In genomic region chr2:74390601-74391000, GRCh38 we compare ENCODE assay signal across 8 cellular contexts. TPM values are rescaled to one million over a fixed set of nuclear protein-coding genes. Genes with fewer than 3 reads are reported as not detected.
DNase-seq lines count a peak whose midpoint lies in the region; ATAC-seq and TF ChIP-seq lines count a peak whose summit lies in the region.

No MANE protein-coding gene starts in this region.

- H3K4me1 ChIP-seq in tibial artery, result peaks cover 8 to 55% (median 32%) of the 10 kb centered on the region in 4 donors

- H3K4me1 Mint-ChIP-seq in activated CD8-positive, alpha-beta memory T cell treated with anti-CD3 and anti-CD28 coated beads, Interleukin-2, amount 10 ng/mL, durations not matched to agents 7 days and 5 days, result peaks cover 6% of the 10 kb centered on the region
- peaks cover 9% of the 10 kb centered on the region for H3K4me1 Mint-ChIP-seq in activated naive CD8-positive, alpha-beta T cell treated with anti-CD3 and anti-CD28 coated beads for 36 hours

- H3K27ac Mint-ChIP-seq in activated CD8-positive, alpha-beta memory T cell treated with anti-CD3 and anti-CD28 coated beads, Interleukin-2, amount 10 ng/mL, durations not matched to agents 7 days and 5 days, result no peak overlapping the region
- peak overlapping the region; percentile 12 for H3K27ac Mint-ChIP-seq in activated naive CD8-positive, alpha-beta T cell treated with anti-CD3 and anti-CD28 coated beads for 36 hours

- H3K4me3 ChIP-seq in kidney epithelial cell (ENCODE audit: low read depth, low read length) (peak overlapping the region; percentile 93), tibial artery (peak overlapping the region; percentile 97 to 98)

- peak overlapping the region; percentile 96 for H3K27ac ChIP-seq in tibial artery

- no peaks in the 10 kb centered on the region for H3K9me3 Mint-ChIP-seq in activated CD8-positive, alpha-beta memory T cell treated with anti-CD3 and anti-CD28 coated beads, Interleukin-2, amount 10 ng/mL, durations not matched to agents 7 days and 5 days (ENCODE audit: low read depth)
- H3K9me3 Mint-ChIP-seq in activated naive CD8-positive, alpha-beta T cell treated with anti-CD3 and anti-CD28 coated beads for 36 hours, result no peaks in the 10 kb centered on the region

- no peak for TF ChIP-seq CTCF in kidney epithelial cell (IDR thresholded peaks at IDR 0.05; ENCODE audit: insufficient read depth, low read length, poor library complexity, severe bottlenecking)
- no peak for TF ChIP-seq CTCF in tibial artery (IDR thresholded peaks at IDR 0.05)

- peaks cover 1% of the 10 kb centered on the region for H3K36me3 Mint-ChIP-seq in activated CD8-positive, alpha-beta memory T cell treated with anti-CD3 and anti-CD28 coated beads, Interleukin-2, amount 10 ng/mL, durations not matched to agents 7 days and 5 days
- no peaks in the 10 kb centered on the region for H3K36me3 Mint-ChIP-seq in activated naive CD8-positive, alpha-beta T cell treated with anti-CD3 and anti-CD28 coated beads for 36 hours

- CTCF ChIA-PET in activated CD8-positive, alpha-beta memory T cell treated with anti-CD3 and anti-CD28 coated beads, Interleukin-2, amount 10 ng/mL, durations not matched to agents 7 days and 5 days (lab: Charles Lee), result interaction anchor here (0.6 to 5.2 kb wide), 22 partner anchors 9 to 567 kb away, joined by 3 to 32 read pairs (median 6); partner anchors contain the start of genes C2orf81, DCTN1, INO80B and MOB1A

- peak overlapping the region; percentile 61 for H3K4me3 Mint-ChIP-seq in activated CD8-positive, alpha-beta memory T cell treated with anti-CD3 and anti-CD28 coated beads, Interleukin-2, amount 10 ng/mL, durations not matched to agents 7 days and 5 days
- peak overlapping the region; percentile 89 for H3K4me3 Mint-ChIP-seq in activated naive CD8-positive, alpha-beta T cell treated with anti-CD3 and anti-CD28 coated beads for 36 hours

- H3K36me3 ChIP-seq in kidney epithelial cell (ENCODE audit: control insufficient read depth, insufficient read depth, low read length) (no peaks in the 10 kb centered on the region), tibial artery (no peaks in the 10 kb centered on the region)

- TF ChIP-seq POLR2A in erythroblast (IDR thresholded peaks at IDR 0.05; ENCODE audit: low read length), result no peak

- H3K9me3 ChIP-seq in tibial artery, result no peaks in the 10 kb centered on the region

- ATAC-seq in activated CD8-positive, alpha-beta memory T cell treated with anti-CD3 and anti-CD28 coated beads, Interleukin-2, amount 10 ng/mL, durations not matched to agents 7 days and 5 days, result no peak
- no peak for ATAC-seq in GM18520 (IDR thresholded peaks at IDR 0.05; ENCODE audit: unreplicated experiment)

- intact Hi-C loops in tibial artery (cut with DNase I; ENCODE audit: low total_unique reads), result no loop called here

- H3K27me3 ChIP-seq in kidney epithelial cell (ENCODE audit: control insufficient read depth, insufficient read depth, low read length), result no peaks in the 10 kb centered on the region
- H3K27me3 ChIP-seq in tibial artery, result no peaks in the 10 kb centered on the region

- H3K27me3 Mint-ChIP-seq in activated CD8-positive, alpha-beta memory T cell treated with anti-CD3 and anti-CD28 coated beads, Interleukin-2, amount 10 ng/mL, durations not matched to agents 7 days and 5 days, result peaks cover 8% of the 10 kb centered on the region
- H3K27me3 Mint-ChIP-seq in activated naive CD8-positive, alpha-beta T cell treated with anti-CD3 and anti-CD28 coated beads for 36 hours, result peaks cover 7% of the 10 kb centered on the region

- no peak for DNase-seq in activated CD8-positive, alpha-beta memory T cell treated with anti-CD3 and anti-CD28 coated beads, Interleukin-2, amount 10 ng/mL, durations not matched to agents 7 days and 5 days
- no peak for DNase-seq in activated CD8-positive, alpha-beta memory T cell treated with anti-CD3 and anti-CD28 coated beads, Interleukin-2, amount 50 U/mL, for 48 hours
- DNase-seq in activated naive CD8-positive, alpha-beta T cell treated with anti-CD3 and anti-CD28 coated beads for 36 hours, result no peak
- DNase-seq in kidney epithelial cell (ENCODE audit: low read depth), result no peak
- DNase-seq in tibial artery, result no peak
- no peak for DNase-seq in erythroblast (lab: John Stamatoyannopoulos, UW)
- DNase-seq in amygdala (lab: John Stamatoyannopoulos, UW), result no peak

RNA-seq across cellular contexts. Expression of gene DCTN1, which starts 10.5 kb away (rescaled TPM):
- total RNA-seq in activated CD8-positive, alpha-beta memory T cell treated with anti-CD3 and anti-CD28 coated beads, Interleukin-2, amount 10 ng/mL, durations not matched to agents 7 days and 5 days, result 100 to 1,000 TPM in 1 of 2 experiments, 10 to 100 TPM in 1; 98.3 to 108 TPM
- total RNA-seq in activated naive CD8-positive, alpha-beta T cell treated with anti-CD3 and anti-CD28 coated beads for 36 hours, result 10 to 100 TPM; 93.6 to 94.1 TPM
- 124 and 129 TPM in 2 replicates for total RNA-seq in kidney epithelial cell

RNA-seq across cellular contexts. Expression of gene C2orf81, which starts 30.8 kb away (rescaled TPM):
- total RNA-seq in activated CD8-positive, alpha-beta memory T cell treated with anti-CD3 and anti-CD28 coated beads, Interleukin-2, amount 10 ng/mL, durations not matched to agents 7 days and 5 days, result 1 to 10 TPM in 1 of 2 experiments, under 1 TPM in 1; 0.93 to 1.8 TPM
- 1 to 10 TPM; 5.1 to 6.2 TPM for total RNA-seq in activated naive CD8-positive, alpha-beta T cell treated with anti-CD3 and anti-CD28 coated beads for 36 hours
- 3.0 and 4.3 TPM in 2 replicates for total RNA-seq in kidney epithelial cell

RNA-seq across cellular contexts. Expression of gene WDR54, which starts 30.9 kb away (rescaled TPM):
- total RNA-seq in activated CD8-positive, alpha-beta memory T cell treated with anti-CD3 and anti-CD28 coated beads, Interleukin-2, amount 10 ng/mL, durations not matched to agents 7 days and 5 days, result 10 to 100 TPM; 82.7 to 84.0 TPM
- 10 to 100 TPM; 88.6 to 90.2 TPM for total RNA-seq in activated naive CD8-positive, alpha-beta T cell treated with anti-CD3 and anti-CD28 coated beads for 36 hours
- 24.6 and 28.0 TPM in 2 replicates for total RNA-seq in kidney epithelial cell

RNA-seq across cellular contexts. Expression of gene SLC4A5, which starts 47.4 kb away (rescaled TPM):
- 1 to 10 TPM in 1 of 2 experiments, under 1 TPM in 1; 0.42 to 2.6 TPM for total RNA-seq in activated CD8-positive, alpha-beta memory T cell treated with anti-CD3 and anti-CD28 coated beads, Interleukin-2, amount 10 ng/mL, durations not matched to agents 7 days and 5 days
- total RNA-seq in activated naive CD8-positive, alpha-beta T cell treated with anti-CD3 and anti-CD28 coated beads for 36 hours, result 1 to 10 TPM in 1 of 2 experiments, under 1 TPM in 1; 0.74 to 1.5 TPM
- total RNA-seq in kidney epithelial cell, result 1.2 and 1.8 TPM in 2 replicates

RNA-seq across cellular contexts. Expression of gene RTKN, which starts 51.1 kb away (rescaled TPM):
- 1 to 10 TPM in 1 of 2 experiments, under 1 TPM in 1; 0.50 to 1.9 TPM for total RNA-seq in activated CD8-positive, alpha-beta memory T cell treated with anti-CD3 and anti-CD28 coated beads, Interleukin-2, amount 10 ng/mL, durations not matched to agents 7 days and 5 days
- 1 to 10 TPM; 1.6 to 1.8 TPM for total RNA-seq in activated naive CD8-positive, alpha-beta T cell treated with anti-CD3 and anti-CD28 coated beads for 36 hours
- total RNA-seq in kidney epithelial cell, result 88.4 and 103 TPM in 2 replicates
